In the genomic region with DNA sequence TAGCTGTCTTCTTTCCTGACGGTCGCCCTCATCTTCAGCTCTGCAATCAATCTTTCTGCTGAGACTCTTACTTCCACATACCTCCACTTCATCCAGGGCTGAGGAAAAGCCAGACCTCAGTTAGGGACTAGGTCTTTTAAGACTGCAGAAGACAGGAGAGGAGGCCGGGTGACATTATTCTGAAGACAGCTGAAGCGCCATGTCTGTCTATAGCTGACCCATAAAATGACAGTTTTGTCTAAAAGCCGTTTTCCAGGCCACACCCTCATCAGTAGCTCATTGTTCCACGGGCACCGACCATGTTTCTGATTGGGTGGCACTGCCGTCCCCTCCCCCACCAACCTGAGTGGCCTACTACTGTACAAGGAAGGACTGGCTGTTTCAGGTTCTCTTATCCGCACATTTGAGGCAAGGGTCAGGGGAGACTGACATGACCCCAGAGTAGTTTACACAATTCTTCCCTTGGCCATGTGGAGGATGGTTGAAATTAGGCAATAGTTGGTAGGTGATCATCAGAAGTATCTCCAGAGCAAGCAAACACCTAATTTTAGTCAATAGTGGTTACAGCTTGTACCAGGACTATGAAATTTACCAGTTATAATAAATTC, we compare ENCODE assay signal across 18 cellular contexts. TPM values are rescaled to one million over a fixed set of nuclear protein-coding genes. Genes with fewer than 3 reads are reported as not detected.
"Had no signal": no experiment of that assay in that cellular context is flagged by ENCODE, and none has a peak within 500 bp of the region (broad histone marks: within the 10 kb centered on the region; RNA-seq: fewer than 3 reads in every experiment).

ADCY10 (minus strand) TSS at position 240 of the 608 bp plus-strand sequence. CDS start 8,994 bp downstream, outside the sequence.

- DNase-seq: activated CD4-positive, alpha-beta T cell treated with anti-CD3 and anti-CD28 coated beads, Interleukin-2, amount 50 U/mL, for 48 hours; activated CD4-positive, CD25-positive, alpha-beta regulatory T cell treated with anti-CD3 and anti-CD28 coated beads, Interleukin-2, amount 50 U/mL, for 72 hours; activated effector memory CD4-positive, alpha-beta T cell treated with Interleukin-2 at 50 U/mL for 16 hours; activated T-cell treated with anti-CD3 and anti-CD28 coated beads, Interleukin-2, amount 50 U/mL, for 4 hours; cortex of kidney; effector CD4-positive, alpha-beta T cell; hippocampal formation; kidney glomerular epithelial cell; lower lobe of right lung; stimulated activated CD4-positive, alpha-beta T cell treated with anti-CD3 and anti-CD28 coated beads, Interleukin-15, amount 100 ng/mL, for 24 hours; stimulated activated CD4-positive, alpha-beta T cell treated with anti-CD3 and anti-CD28 coated beads, Interleukin-4, amount 100 ng/mL, for 1 hour; stimulated activated naive B cell treated with anti-CD40 and anti-IgM and Interleukin-4, amounts not matched to agents 10 μg/mL and 1 μg/mL and 100 μg/mL, for 72 hours; SW 1271 had no signal

- H3K9me3 ChIP-seq: esophagus muscularis mucosa had no signal

- H3K27ac ChIP-seq: cardiac muscle cell, esophagus muscularis mucosa, lower lobe of right lung, skin epidermis, tibial nerve had no signal

- H3K4me3 ChIP-seq: cardiac muscle cell, esophagus muscularis mucosa, lower lobe of right lung, skin epidermis, tibial nerve had no signal

- H3K27me3 ChIP-seq: cardiac muscle cell, esophagus muscularis mucosa, tibial nerve had no signal

- ATAC-seq: activated naive CD4-positive, alpha-beta T cell treated with anti-CD3 and anti-CD28 coated beads, Interleukin-2, amount 50 U/mL, for 72 hours; activated T-cell treated with anti-CD3 and anti-CD28 coated beads, Interleukin-2, amount 50 U/mL, for 4 hours; lower lobe of right lung; stimulated activated naive B cell treated with anti-CD40 and anti-IgM and Interleukin-4, amounts not matched to agents 10 μg/mL and 1 μg/mL and 100 μg/mL, for 72 hours had no signal

- H3K4me1 ChIP-seq: lower lobe of right lung, tibial nerve had no signal

RNA-seq across cellular contexts. Expression of gene ADCY10, which starts in this region (rescaled TPM):
- total RNA-seq: activated T-cell treated with anti-CD3 and anti-CD28 coated beads, Interleukin-2, amount 50 U/mL, for 4 hours; tibial nerve had no signal
